Comparison of ENCODE assay signal across 9 cellular contexts in genomic region chr1:89451011-89451410, GRCh38.
DNase-seq lines count a peak whose midpoint lies in the region; ATAC-seq, FAIRE-seq and TF ChIP-seq lines count a peak whose summit lies in the region.
"Had no signal": no experiment of that assay in that cellular context is flagged by ENCODE, and none has a peak within 500 bp of the region (broad histone marks: within the 10 kb centered on the region; RNA-seq: fewer than 3 reads in every experiment).

No MANE protein-coding gene starts in this region.

- H3K27ac ChIP-seq in pancreas = no peak overlapping the region
- H3K27ac ChIP-seq in esophagus muscularis mucosa (replicated peaks in 1 of 4) = no peak overlapping the region

- peak overlapping the region; percentile 1 for H3K27ac Mint-ChIP-seq in activated CD4-positive, alpha-beta memory T cell treated with anti-CD3 and anti-CD28 coated beads, Interleukin-2, amount 10 ng/mL, durations not matched to agents 7 days and 5 days

- ATAC-seq in GM18520 (IDR thresholded peaks at IDR 0.05; ENCODE audit: unreplicated experiment) (peak; percentile 55), pancreas (no peak)

- FAIRE-seq in pancreas (lab: Jason Lieb, UNC) = no peak

- H3K27me3 ChIP-seq in pancreas (no peaks in the 10 kb centered on the region), esophagus muscularis mucosa (no peaks in the 10 kb centered on the region)

- H3K4me1 ChIP-seq in pancreas (no peaks in the 10 kb centered on the region), esophagus muscularis mucosa (no peaks in the 10 kb centered on the region)

- H3K27me3 Mint-ChIP-seq in activated CD4-positive, alpha-beta memory T cell treated with anti-CD3 and anti-CD28 coated beads, Interleukin-2, amount 10 ng/mL, durations not matched to agents 7 days and 5 days = peaks cover 40% of the 10 kb centered on the region

- POLR2A ChIA-PET in activated CD4-positive, alpha-beta memory T cell treated with anti-CD3 and anti-CD28 coated beads, Interleukin-2, amount 10 ng/mL, durations not matched to agents 7 days and 5 days (lab: Charles Lee) = interaction anchor here (1.3 to 1.6 kb wide), 2 partner anchors 160 to 429 kb away, joined by 4 read pairs; no protein-coding TSS in a partner anchor
- POLR2A ChIA-PET in HEK293T (lab: Yijun Ruan, JAX) = no interaction called here

- H3K36me3 ChIP-seq in pancreas = no peaks in the 10 kb centered on the region
- H3K36me3 ChIP-seq in esophagus muscularis mucosa = no peaks in the 10 kb centered on the region

- no peak for TF ChIP-seq POLR2A in esophagus muscularis mucosa (IDR thresholded peaks at IDR 0.05; ENCODE audit: low read depth)

- TF ChIP-seq CTCF in pancreas (IDR thresholded peaks at IDR 0.05) = no peak
- no peak for TF ChIP-seq CTCF in esophagus muscularis mucosa (IDR thresholded peaks at IDR 0.05)

- WGBS in pancreas, 2 donors = 68 to 80% methylated on average over 2 of the region's 2 CpGs
- 81% methylated on average over 2 of the region's 2 CpGs for WGBS in esophagus muscularis mucosa

- intact Hi-C loops in pancreas (cut with DNase I) = no loop called here
- intact Hi-C loops in esophagus muscularis mucosa (cut with DNase I) = loop anchor here (10.0 kb wide), 1 partner anchor 366 kb away; no protein-coding TSS in a partner anchor

- peak; percentile 18 for DNase-seq in HCEC 1CT
- DNase-seq in activated CD4-positive, alpha-beta memory T cell treated with anti-CD3 and anti-CD28 coated beads, Interleukin-2, amount 10 ng/mL, durations not matched to agents 7 days and 5 days = no peak
- DNase-seq in myocyte (ENCODE audit: low read depth) = peak; percentile 22
- DNase-seq in pancreas = no peak
- DNase-seq in esophagus muscularis mucosa (ENCODE audit: extremely low spot score) = no peak
- DNase-seq in anterior cingulate cortex (lab: John Stamatoyannopoulos, UW) = no peak
- no peak for DNase-seq in HEK293T (ENCODE audit: extremely low spot score)
- DNase-seq: NCI-H510A treated with DMSO at 0.1 percent for 48 hours had no signal

- no peaks in the 10 kb centered on the region for H3K36me3 Mint-ChIP-seq in activated CD4-positive, alpha-beta memory T cell treated with anti-CD3 and anti-CD28 coated beads, Interleukin-2, amount 10 ng/mL, durations not matched to agents 7 days and 5 days (ENCODE audit: low read depth)

- H3K9me3 Mint-ChIP-seq in activated CD4-positive, alpha-beta memory T cell treated with anti-CD3 and anti-CD28 coated beads, Interleukin-2, amount 10 ng/mL, durations not matched to agents 7 days and 5 days = no peaks in the 10 kb centered on the region

- no peak overlapping the region for H3K4me3 Mint-ChIP-seq in activated CD4-positive, alpha-beta memory T cell treated with anti-CD3 and anti-CD28 coated beads, Interleukin-2, amount 10 ng/mL, durations not matched to agents 7 days and 5 days

- H3K9me3 ChIP-seq in pancreas (no peaks in the 10 kb centered on the region), esophagus muscularis mucosa (no peaks in the 10 kb centered on the region)

- H3K4me1 Mint-ChIP-seq in activated CD4-positive, alpha-beta memory T cell treated with anti-CD3 and anti-CD28 coated beads, Interleukin-2, amount 10 ng/mL, durations not matched to agents 7 days and 5 days = peaks cover 10% of the 10 kb centered on the region

- CTCF ChIA-PET in activated CD4-positive, alpha-beta memory T cell treated with anti-CD3 and anti-CD28 coated beads, Interleukin-2, amount 10 ng/mL, durations not matched to agents 7 days and 5 days (lab: Charles Lee) = interaction anchor here (1.3 to 1.6 kb wide), 3 partner anchors 93 to 467 kb away, joined by 4 to 7 read pairs (median 4); no protein-coding TSS in a partner anchor
- CTCF ChIA-PET in HEK293T (lab: Yijun Ruan, JAX) = interaction anchor here (0.7 kb wide), 1 partner anchor 379 kb away, joined by 3 read pairs; no protein-coding TSS in a partner anchor

- H3K4me3 ChIP-seq in pancreas (no peak overlapping the region), esophagus muscularis mucosa (no peak overlapping the region)

- TF ChIP-seq EP300 in esophagus muscularis mucosa (IDR thresholded peaks at IDR 0.05) = no peak

TF ChIP-seq in HEK293T, 16 proteins besides CTCF, POLR2A, EP300 and RAD21:
- TF ChIP-seq SUZ12 (IDR thresholded peaks at IDR 0.05) (no peak), BHLHE40 (IDR thresholded peaks at IDR 0.05; ENCODE audit: borderline replicate concordance) (no peak)

Comparison
In these comparisons a context has a peak if more than half of its experiments do, and no peak if none do; other contexts are left out.
1. DNase-seq: peak in HCEC 1CT (single experiment) and myocyte (single experiment); none in activated CD4-positive, alpha-beta memory T cell treated with anti-CD3 and anti-CD28 coated beads, Interleukin-2, amount 10 ng/mL, durations not matched to agents 7 days and 5 days (single experiment), pancreas (0 of 6), esophagus muscularis mucosa (single experiment), anterior cingulate cortex (0 of 58) and HEK293T (single experiment).